ENCODE assay signal across 16 cellular contexts in the genomic region with DNA sequence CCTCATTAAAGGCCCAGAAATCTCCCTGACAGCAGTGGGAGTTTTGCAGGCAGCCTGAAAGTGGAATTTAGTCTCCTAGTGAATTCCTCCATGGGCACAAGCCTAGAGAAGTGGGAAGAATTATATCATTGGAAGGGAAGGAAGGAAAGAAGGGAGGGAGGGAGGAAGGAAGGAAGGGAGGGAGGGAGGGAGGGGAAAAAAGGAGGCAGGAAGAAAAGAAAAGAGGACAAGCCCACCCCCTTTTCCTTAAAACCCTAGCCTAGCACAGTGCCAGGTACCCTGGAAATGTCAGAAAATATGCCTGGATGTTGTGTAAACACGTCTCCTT.
"Had no signal": no experiment of that assay in that cellular context is flagged by ENCODE, and none has a peak within 500 bp of the region (broad histone marks: within the 10 kb centered on the region; RNA-seq: fewer than 3 reads in every experiment).

No MANE protein-coding gene starts in this region.

- ATAC-seq: activated naive CD4-positive, alpha-beta T cell treated with anti-CD3 and anti-CD28 coated beads, Interleukin-2, amount 50 U/mL, for 72 hours; effector memory CD8-positive, alpha-beta T cell; natural killer cell; stimulated activated naive B cell treated with anti-CD40 and anti-IgM and Interleukin-4, amounts not matched to agents 10 μg/mL and 1 μg/mL and 100 μg/mL, for 72 hours had no signal

- H3K4me1 ChIP-seq: sigmoid colon, transverse colon had no signal

- H3K36me3 ChIP-seq: brain microvascular endothelial cell, sigmoid colon, transverse colon had no signal

- H3K9me3 Mint-ChIP-seq: activated naive CD4-positive, alpha-beta T cell treated with anti-CD3 and anti-CD28 coated beads, Interleukin-2, amount 50 U/mL, for 72 hours; dendritic cell treated with granulocyte-macrophage colony-stimulating factor and Interleukin-4, amounts not matched to agents 40 ng/mL and 50 ng/mL, for 4 days; natural killer cell had no signal

- H3K4me3 ChIP-seq: sigmoid colon, transverse colon had no signal

- H3K4me3 Mint-ChIP-seq: dendritic cell treated with granulocyte-macrophage colony-stimulating factor and Interleukin-4, amounts not matched to agents 40 ng/mL and 50 ng/mL, for 4 days; effector memory CD8-positive, alpha-beta T cell; natural killer cell; stimulated activated naive B cell treated with anti-CD40 and anti-IgM and Interleukin-4, amounts not matched to agents 10 μg/mL and 1 μg/mL and 100 μg/mL, for 72 hours had no signal

- H3K4me1 Mint-ChIP-seq: natural killer cell; stimulated activated naive B cell treated with anti-CD40 and anti-IgM and Interleukin-4, amounts not matched to agents 10 μg/mL and 1 μg/mL and 100 μg/mL, for 72 hours had no signal

- DNase-seq: activated CD4-positive, alpha-beta T cell treated with anti-CD3 and anti-CD28 coated beads for 48 hours; amniotic stem cell; brain microvascular endothelial cell; cerebellar nuclear complex; effector memory CD8-positive, alpha-beta T cell; erythroblast; hippocampal formation; mammary epithelial cell; natural killer cell; sigmoid colon; stimulated activated CD4-positive, alpha-beta T cell treated with anti-CD3 and anti-CD28 coated beads, Interleukin-2, amount 100 ng/mL, for 24 hours; stimulated activated naive B cell treated with anti-CD40 and anti-IgM and Interleukin-4, amounts not matched to agents 10 μg/mL and 1 μg/mL and 100 μg/mL, for 72 hours; substantia nigra; transverse colon had no signal

- H3K27me3 Mint-ChIP-seq: effector memory CD8-positive, alpha-beta T cell had no signal

- H3K9me3 ChIP-seq: sigmoid colon, transverse colon had no signal

- H3K27ac Mint-ChIP-seq: activated naive CD4-positive, alpha-beta T cell treated with anti-CD3 and anti-CD28 coated beads, Interleukin-2, amount 50 U/mL, for 72 hours; dendritic cell treated with granulocyte-macrophage colony-stimulating factor and Interleukin-4, amounts not matched to agents 40 ng/mL and 50 ng/mL, for 4 days; effector memory CD8-positive, alpha-beta T cell; natural killer cell; stimulated activated naive B cell treated with anti-CD40 and anti-IgM and Interleukin-4, amounts not matched to agents 10 μg/mL and 1 μg/mL and 100 μg/mL, for 72 hours had no signal

- H3K36me3 Mint-ChIP-seq: activated naive CD4-positive, alpha-beta T cell treated with anti-CD3 and anti-CD28 coated beads, Interleukin-2, amount 50 U/mL, for 72 hours; natural killer cell; stimulated activated naive B cell treated with anti-CD40 and anti-IgM and Interleukin-4, amounts not matched to agents 10 μg/mL and 1 μg/mL and 100 μg/mL, for 72 hours had no signal

- H3K27ac ChIP-seq: brain microvascular endothelial cell, sigmoid colon, transverse colon had no signal

- H3K27me3 ChIP-seq: brain microvascular endothelial cell, sigmoid colon, transverse colon had no signal
